Comparison of ENCODE assay signal across 7 cellular contexts in the genomic region with DNA sequence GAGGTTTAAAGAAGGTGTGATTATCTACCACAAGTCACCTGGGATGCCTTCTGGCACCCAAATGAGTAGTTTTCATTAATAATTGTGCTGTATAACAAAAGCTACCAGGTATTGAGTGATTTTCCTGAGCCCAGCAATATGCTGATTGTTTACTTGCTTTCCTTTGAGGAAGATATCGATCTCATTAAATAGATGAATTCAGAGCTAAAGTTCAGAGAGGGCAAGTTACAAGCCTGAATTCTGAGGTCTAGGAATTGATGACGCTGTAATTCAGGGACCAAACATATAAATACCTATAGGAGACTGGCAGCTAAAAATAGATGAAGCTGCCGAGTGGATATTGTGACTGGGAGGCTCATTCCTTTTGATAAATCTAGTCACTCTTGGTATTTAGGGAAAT. TPM values are rescaled to one million over a fixed set of nuclear protein-coding genes. Genes with fewer than 3 reads are reported as not detected.
A peak's percentile ranks its signal among the peaks of the same experiment; 100 is the strongest.
DNase-seq lines count a peak whose midpoint lies in the region; ATAC-seq and TF ChIP-seq lines count a peak whose summit lies in the region.

No MANE protein-coding gene starts in this region.

- in situ Hi-C loops in G401 (cut with HindIII; ENCODE audit: low sequenced_read_pairs) (no loop called here), IMR-90 (cut with MboI; ENCODE audit: low sequenced_read_pairs) (loop anchor here (10.0 kb wide), 1 partner anchor 362 kb away; a partner anchor contains a TSS)

- peaks cover 4% of the 10 kb centered on the region; the same call in 1 of the 2 replicates for H4K20me1 ChIP-seq in IMR-90 (ENCODE audit: insufficient read depth, low read length)

- H3K4me1 ChIP-seq in IMR-90 (ENCODE audit: control insufficient read depth, insufficient read depth, low read length) (peaks cover 2% of the 10 kb centered on the region), adipocyte (ENCODE audit: control insufficient read depth, insufficient read depth, low read length) (peaks cover 7% of the 10 kb centered on the region), mesenchymal stem cell (ENCODE audit: control insufficient read depth, insufficient read depth, low read depth, low read length) (peaks cover 4% of the 10 kb centered on the region)

- no peaks in the 10 kb centered on the region; the same call in 1 of the 2 replicates for H3K36me3 ChIP-seq in IMR-90 (ENCODE audit: control insufficient read depth, insufficient read depth, low read length)
- H3K36me3 ChIP-seq in adipocyte (ENCODE audit: control insufficient read depth, insufficient read depth, low read length, severe bottlenecking) = no peaks in the 10 kb centered on the region
- peaks cover 0 to 16% of the 10 kb centered on the region in 2 experiments for H3K36me3 ChIP-seq in mesenchymal stem cell (ENCODE audit: control insufficient read depth in 1 of 2, insufficient read depth in 2 of 2, low read depth in 1 of 2, low read length in 2 of 2)

- BruUV-seq in IMR-90 (replicated peaks; lab: Mats Ljungman, UMichigan) = no TSS peak

- H2BK120ac ChIP-seq in IMR-90 (ENCODE audit: low read depth, low read length) (0 out of 2 replicates have a peak overlapping the region, but pooled peaks have one; percentile 90), mesenchymal stem cell (ENCODE audit: low read depth, low read length) (no peak overlapping the region)

- ATAC-seq in IMR-90 (ENCODE audit: low read depth) (no peak), HG03025 (IDR thresholded peaks at IDR 0.05; ENCODE audit: low FRiP score, unreplicated experiment) (no peak), HG03342 (IDR thresholded peaks at IDR 0.05; ENCODE audit: unreplicated experiment) (no peak)

- H3K4me2 ChIP-seq in IMR-90 (ENCODE audit: low read depth, low read length) (no peak overlapping the region), mesenchymal stem cell (ENCODE audit: low read length, poor library complexity, severe bottlenecking) (no peak overlapping the region)

- no peak overlapping the region for H2BK20ac ChIP-seq in IMR-90 (ENCODE audit: low read depth, low read length)

- no peak for TF ChIP-seq POLR2A in IMR-90 (IDR thresholded peaks at IDR 0.05; ENCODE audit: low read depth, low read length)

- WGBS in IMR-90 (ENCODE audit: extremely low coverage in 2 of 2, insufficient read length in 1 of 2), 2 experiments = no CpG with 5 or more reads among the region's 3 CpGs
- WGBS in mesenchymal stem cell = 27% methylated on average over 3 of the region's 3 CpGs

- no peak overlapping the region for H3K4ac ChIP-seq in IMR-90 (ENCODE audit: low read depth, low read length)
- H3K4ac ChIP-seq in mesenchymal stem cell (ENCODE audit: low read depth in 1 of 2, low read length in 2 of 2) = no peak overlapping the region

- peak overlapping the region; percentile 8; the same call in 1 of the 2 replicates for H4K5ac ChIP-seq in IMR-90 (ENCODE audit: low read depth, low read length)

- H2AFZ ChIP-seq in IMR-90 (replicated peaks; ENCODE audit: low read length, poor library complexity) (no peak overlapping the region), mesenchymal stem cell (ENCODE audit: low read depth, low read length) (no peak overlapping the region)

- no peak overlapping the region for H4K91ac ChIP-seq in IMR-90 (ENCODE audit: insufficient read depth, low read depth, low read length)
- no peak overlapping the region for H4K91ac ChIP-seq in mesenchymal stem cell (ENCODE audit: low read length)

- H3K27me3 ChIP-seq in IMR-90 (ENCODE audit: control insufficient read depth, insufficient read depth, low read length) (no peaks in the 10 kb centered on the region), adipocyte (replicated peaks; ENCODE audit: control insufficient read depth, insufficient read depth, low read length) (no peaks in the 10 kb centered on the region), mesenchymal stem cell (ENCODE audit: control insufficient read depth in 1 of 2, insufficient read depth in 1 of 2, low read length in 2 of 2) (no peaks in the 10 kb centered on the region)

- no peaks in the 10 kb centered on the region for H3K9me3 ChIP-seq in IMR-90 (ENCODE audit: control insufficient read depth, insufficient read depth, low read length)
- no peaks in the 10 kb centered on the region for H3K9me3 ChIP-seq in adipocyte (ENCODE audit: control insufficient read depth, low read length)
- H3K9me3 ChIP-seq in mesenchymal stem cell (ENCODE audit: control insufficient read depth, low read length) = no peaks in the 10 kb centered on the region

- no peak for TF ChIP-seq RAD21 in IMR-90 (IDR thresholded peaks at IDR 0.05; ENCODE audit: low read length)

- H3K27ac ChIP-seq in IMR-90 (ENCODE audit: insufficient read depth, low read length) (no peak overlapping the region; the same call in 1 of the 2 replicates), mesenchymal stem cell (ENCODE audit: low read length, poor library complexity, severe bottlenecking) (no peak overlapping the region)

- H3K14ac ChIP-seq in IMR-90 (replicated peaks; ENCODE audit: low read depth, low read length) (no peak overlapping the region), mesenchymal stem cell (ENCODE audit: low read length in 2 of 2) (no peak overlapping the region)

- H3K56ac ChIP-seq in IMR-90 (ENCODE audit: extremely low read depth, insufficient read depth, low read length) = no peak overlapping the region; the same call in 1 of the 2 replicates

- intact Hi-C loops in IMR-90 (cut with micrococcal nuclease) = loop anchor here (5.0 kb wide), 3 partner anchors 104 to 559 kb away; a partner anchor contains a TSS

- H2AK9ac ChIP-seq in IMR-90 (replicated peaks; ENCODE audit: low read depth, low read length, poor library complexity) = no peak overlapping the region

- no peak overlapping the region; a peak in 3 of 4 replicates for H4K8ac ChIP-seq in IMR-90 (ENCODE audit: low read depth in 2 of 2, low read length in 2 of 2)
- H4K8ac ChIP-seq in mesenchymal stem cell (ENCODE audit: low read length) = no peak overlapping the region

- H2BK15ac ChIP-seq in IMR-90 (ENCODE audit: low read depth, low read length) (0 out of 3 replicates have a peak overlapping the region, but pooled peaks have one; percentile 83), mesenchymal stem cell (ENCODE audit: low read depth, poor library complexity, severe bottlenecking) (no peak overlapping the region)

- H2AK5ac ChIP-seq in IMR-90 (ENCODE audit: low read depth, low read length) (no peak overlapping the region), mesenchymal stem cell (ENCODE audit: low read length, severe bottlenecking) (no peak overlapping the region)

- H3K18ac ChIP-seq in IMR-90 (ENCODE audit: low read depth, low read length) (no peak overlapping the region), mesenchymal stem cell (ENCODE audit: low read depth in 1 of 2, low read length in 2 of 2) (no peak overlapping the region)

- dilution Hi-C loops in IMR-90 (cut with HindIII; ENCODE audit: low sequenced_read_pairs, unreplicated experiment) = no loop called here

- H2BK5ac ChIP-seq in IMR-90 (ENCODE audit: low read depth, low read length, poor library complexity, severe bottlenecking) (no peak overlapping the region), mesenchymal stem cell (ENCODE audit: low read depth, low read length, poor library complexity, severe bottlenecking) (no peak overlapping the region)

- no peak overlapping the region for H3K4me3 ChIP-seq in IMR-90 (ENCODE audit: insufficient read depth, low read depth, low read length)
- H3K4me3 ChIP-seq in adipocyte (ENCODE audit: low read length) = no peak overlapping the region
- no peak overlapping the region for H3K4me3 ChIP-seq in mesenchymal stem cell (ENCODE audit: insufficient read depth in 1 of 2, low read depth in 1 of 2, low read length in 2 of 2)

- POLR2A ChIA-PET in IMR-90 (lab: Charles Lee; ENCODE audit: unreplicated experiment) = no interaction called here

- no peak overlapping the region for H2BK12ac ChIP-seq in mesenchymal stem cell (ENCODE audit: low read length in 2 of 2)

- DNase-seq in G401 (ENCODE audit: low spot score) = peak; percentile 9
- DNase-seq in IMR-90 = peak; percentile 22
- peak; percentile 56 for DNase-seq in adipocyte (ENCODE audit: low read depth)
- peak; percentile 67 for DNase-seq in mesenchymal stem cell
- no peak for DNase-seq in activated gamma-delta T cell (lab: John Stamatoyannopoulos, UW)

- H3K79me1 ChIP-seq in IMR-90 (ENCODE audit: low read depth in 1 of 2, low read length in 2 of 2) (peaks cover 8 to 30% of the 10 kb centered on the region in 2 experiments; a peak in 3 of 4 replicates), mesenchymal stem cell (replicated peaks; ENCODE audit: low read length, poor library complexity, severe bottlenecking) (peaks cover 11% of the 10 kb centered on the region)

- CTCF ChIA-PET in IMR-90 (lab: Yijun Ruan, JAX) = no interaction called here

- no peak overlapping the region; the same call in 1 of the 2 replicates for H3K23ac ChIP-seq in IMR-90 (ENCODE audit: low read depth, low read length)
- H3K23ac ChIP-seq in mesenchymal stem cell (ENCODE audit: low read length in 2 of 2) = no peak overlapping the region

- no peak for TF ChIP-seq CTCF in IMR-90 (conservative IDR thresholded peaks at IDR 0.05; ENCODE audit: low read depth, low read length)

- H3K9ac ChIP-seq in IMR-90 (ENCODE audit: low read depth, low read length) (no peak overlapping the region), adipocyte (ENCODE audit: low read length) (no peak overlapping the region), mesenchymal stem cell (ENCODE audit: low read length) (no peak overlapping the region)

- no peaks in the 10 kb centered on the region for H3K9me1 ChIP-seq in IMR-90 (ENCODE audit: insufficient read depth, low read length)

TF ChIP-seq in IMR-90, 13 proteins besides CTCF, POLR2A, EP300 and RAD21 (continues in another document):
- TF ChIP-seq MXI1 (IDR thresholded peaks at IDR 0.05; ENCODE audit: borderline replicate concordance, low read depth, low read length) (no peak), RFX5 (IDR thresholded peaks at IDR 0.05; ENCODE audit: low read depth, low read length) (no peak), MAZ (IDR thresholded peaks at IDR 0.05; ENCODE audit: borderline replicate concordance, low read depth, low read length) (no peak), BHLHE40 (IDR thresholded peaks at IDR 0.05; ENCODE audit: low read depth, low read length) (no peak), MAFK (IDR thresholded peaks at IDR 0.05; ENCODE audit: low read depth, low read length) (no peak)
- TF ChIP-seq, protein P1, sequence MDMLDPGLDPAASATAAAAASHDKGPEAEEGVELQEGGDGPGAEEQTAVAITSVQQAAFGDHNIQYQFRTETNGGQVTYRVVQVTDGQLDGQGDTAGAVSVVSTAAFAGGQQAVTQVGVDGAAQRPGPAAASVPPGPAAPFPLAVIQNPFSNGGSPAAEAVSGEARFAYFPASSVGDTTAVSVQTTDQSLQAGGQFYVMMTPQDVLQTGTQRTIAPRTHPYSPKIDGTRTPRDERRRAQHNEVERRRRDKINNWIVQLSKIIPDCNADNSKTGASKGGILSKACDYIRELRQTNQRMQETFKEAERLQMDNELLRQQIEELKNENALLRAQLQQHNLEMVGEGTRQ (IDR thresholded peaks at IDR 0.05; ENCODE audit: low read depth, low read length) = no peak

RNA-seq across cellular contexts. Expression of a gene that starts 1.1 kb away (rescaled TPM):
- 26.6 and 62.7 TPM in 2 replicates for total RNA-seq in G401 (2014; rRNA removed; shearing (Covaris generic))
- total RNA-seq in IMR-90 (2012; rRNA removed) = 67.6 and 83.3 TPM in 2 replicates
- 12.1 and 13.0 TPM in 2 replicates for polyA plus RNA-seq in IMR-90 (2012; rRNA removed)
- polyA plus RNA-seq in IMR-90 (2012; cell fraction: cytosol; rRNA removed) = 2.5 and 2.6 TPM in 2 replicates
- 3.7 and 19.2 TPM in 2 replicates for polyA plus RNA-seq in IMR-90 (2012; cell fraction: nucleus; rRNA removed; ENCODE audit: low replicate concordance)
- 16.8 TPM for polyA plus RNA-seq in mesenchymal stem cell (2013, experiment 1 of 2)
- polyA plus RNA-seq in mesenchymal stem cell (2013, experiment 2 of 2) = 16.9 TPM
